ENCODE assay signal across 7 cellular contexts in genomic region chr4:87012265-87012953, GRCh38.
DNase-seq lines count a peak whose midpoint lies in the region; ATAC-seq, FAIRE-seq and TF ChIP-seq lines count a peak whose summit lies in the region.

No MANE protein-coding gene starts in this region.

- intact Hi-C loops in posterior cingulate gyrus (cut with DNase I) = no loop called here

- H3K36me3 ChIP-seq in brain microvascular endothelial cell (replicated peaks) (no peaks in the 10 kb centered on the region), small intestine (ENCODE audit: control insufficient read depth in 2 of 2, insufficient read depth in 2 of 2, low read length in 2 of 2) (no peaks in the 10 kb centered on the region)

- no peak for TF ChIP-seq CTCF in brain microvascular endothelial cell (IDR thresholded peaks at IDR 0.05; ENCODE audit: low read depth, low read length, missing control alignments)

- no peak for DNase-seq in brain microvascular endothelial cell
- peak; percentile 73 for DNase-seq in small intestine
- DNase-seq in NCI-H1930 (lab: John Stamatoyannopoulos, UW) = no peak
- no peak for DNase-seq in NCI-H2081 treated with DMSO at 0.1 percent for 48 hours (lab: John Stamatoyannopoulos, UW)
- no peak for DNase-seq in posterior cingulate gyrus

- H3K9me3 ChIP-seq in small intestine (ENCODE audit: control insufficient read depth, low read depth) = no peaks in the 10 kb centered on the region

- in situ Hi-C loops in brain microvascular endothelial cell (cut with HindIII; ENCODE audit: low pct_ligation_motif_present, low sequenced_read_pairs) = no loop called here

- no peak for FAIRE-seq in small intestine (lab: Jason Lieb, UNC)

- WGBS in small intestine, 3 donors = 10 to 55% (median 31%) methylated on average over 4 of the region's 4 CpGs

- H3K4me3 ChIP-seq in brain microvascular endothelial cell (ENCODE audit: low read depth, low read length) (no peak overlapping the region), small intestine (ENCODE audit: low read depth in 1 of 2, low read length in 2 of 2) (no peak overlapping the region)

- no peaks in the 10 kb centered on the region for H3K27me3 ChIP-seq in brain microvascular endothelial cell (replicated peaks)
- H3K27me3 ChIP-seq in small intestine (ENCODE audit: control insufficient read depth in 2 of 2, insufficient read depth in 2 of 2, low read length in 2 of 2) = no peaks in the 10 kb centered on the region

- H3K27ac ChIP-seq in brain microvascular endothelial cell (peak overlapping the region; percentile 59), small intestine (ENCODE audit: low read depth in 1 of 2, low read length in 1 of 2) (peak overlapping the region in 1 of 2 donors; percentile 55)

- peaks cover 2 to 24% of the 10 kb centered on the region in 2 donors for H3K4me1 ChIP-seq in small intestine (ENCODE audit: control insufficient read depth in 2 of 2, insufficient read depth in 1 of 2, low read depth in 1 of 2, low read length in 1 of 2)

- peak; percentile 69 for ATAC-seq in GM19372 (IDR thresholded peaks at IDR 0.05; ENCODE audit: low read depth, unreplicated experiment)
- ATAC-seq in HG03060 (IDR thresholded peaks at IDR 0.05; ENCODE audit: low read depth, unreplicated experiment) = peak; percentile 56
